Comparison of ENCODE assay signal across 9 cellular contexts in the genomic region with DNA sequence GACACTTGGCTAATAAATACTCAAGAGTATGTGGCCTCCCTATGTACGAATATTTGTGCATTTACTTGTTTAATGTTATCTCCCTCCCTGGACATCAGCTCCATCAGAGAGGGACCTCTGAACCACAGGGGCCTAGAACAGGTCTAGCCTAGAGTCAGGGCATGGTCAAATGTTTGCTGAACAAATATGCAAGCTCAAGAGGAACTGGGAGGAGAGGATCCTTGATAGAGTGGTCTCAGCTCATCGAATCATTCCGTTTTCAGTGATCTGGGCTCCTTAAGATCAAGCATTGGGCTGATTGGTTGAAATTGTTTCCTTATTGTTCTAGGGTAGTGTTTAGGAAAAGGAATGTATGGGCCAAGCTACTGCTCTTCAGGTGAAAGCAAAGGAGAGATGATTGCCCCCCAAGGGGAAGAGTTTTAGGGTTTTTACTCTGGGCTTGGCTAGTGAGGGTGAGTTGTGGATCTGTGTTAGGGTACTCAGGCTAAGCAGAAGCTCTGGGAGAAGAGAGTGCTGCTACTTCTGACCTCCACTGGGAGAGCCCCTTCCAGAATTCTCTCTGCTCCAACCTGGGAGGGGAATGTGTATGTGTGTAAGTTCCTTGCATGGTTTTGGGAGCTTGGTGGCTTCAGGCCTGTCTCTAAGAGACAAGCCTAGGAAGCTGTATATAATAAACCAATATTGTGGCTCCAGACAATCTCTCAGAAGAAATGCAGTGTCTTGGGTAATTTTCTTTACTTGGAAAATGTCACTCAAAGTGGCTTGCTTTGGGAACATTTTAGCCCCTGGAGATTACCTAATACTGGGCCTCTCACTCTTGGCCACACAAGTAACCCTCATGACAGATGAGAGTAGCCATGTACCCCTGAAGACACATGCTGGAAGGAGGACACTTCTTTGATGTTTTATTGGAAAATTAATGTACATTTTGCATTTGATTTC.
A peak's percentile ranks its signal among the peaks of the same experiment; 100 is the strongest.
DNase-seq lines count a peak whose midpoint lies in the region; ATAC-seq and TF ChIP-seq lines count a peak whose summit lies in the region.
"Had no signal": no experiment of that assay in that cellular context is flagged by ENCODE, and none has a peak within 500 bp of the region (broad histone marks: within the 10 kb centered on the region; RNA-seq: fewer than 3 reads in every experiment).

No MANE protein-coding gene starts in this region.

- no peaks in the 10 kb centered on the region for H3K36me3 Mint-ChIP-seq in activated naive CD4-positive, alpha-beta T cell treated with anti-CD3 and anti-CD28 coated beads, Interleukin-2, amount 10 ng/mL, durations not matched to agents 7 days and 5 days
- peaks cover 15% of the 10 kb centered on the region for H3K36me3 Mint-ChIP-seq in nephron progenitor cell (ENCODE audit: low read depth)

- H3K27ac Mint-ChIP-seq in activated naive CD4-positive, alpha-beta T cell treated with anti-CD3 and anti-CD28 coated beads, Interleukin-2, amount 10 ng/mL, durations not matched to agents 7 days and 5 days = no peak overlapping the region
- no peak overlapping the region for H3K27ac Mint-ChIP-seq in nephron progenitor cell

- peaks cover 16% of the 10 kb centered on the region for H3K4me1 Mint-ChIP-seq in activated naive CD4-positive, alpha-beta T cell treated with anti-CD3 and anti-CD28 coated beads, Interleukin-2, amount 10 ng/mL, durations not matched to agents 7 days and 5 days
- H3K4me1 Mint-ChIP-seq in nephron progenitor cell = peaks cover 11% of the 10 kb centered on the region

- H3K9me3 Mint-ChIP-seq in activated naive CD4-positive, alpha-beta T cell treated with anti-CD3 and anti-CD28 coated beads, Interleukin-2, amount 10 ng/mL, durations not matched to agents 7 days and 5 days = peaks cover 9% of the 10 kb centered on the region
- peaks cover 41% of the 10 kb centered on the region for H3K9me3 Mint-ChIP-seq in nephron progenitor cell

- TF ChIP-seq CTCF in nephron progenitor cell (IDR thresholded peaks at IDR 0.05) = no peak

- ATAC-seq in GM18867 (IDR thresholded peaks at IDR 0.05; ENCODE audit: unreplicated experiment) (peak; percentile 9), GM21526 (IDR thresholded peaks at IDR 0.05; ENCODE audit: low FRiP score, unreplicated experiment) (peak; percentile 13), HG03108 (IDR thresholded peaks at IDR 0.05; ENCODE audit: unreplicated experiment) (peak; percentile 26), left colon (no peak)

- DNase-seq in amniotic epithelial cell (ENCODE audit: low read depth) (peak; percentile 2), DMS53 treated with DMSO at 0.1 percent for 48 hours (lab: John Stamatoyannopoulos, UW; ENCODE audit: unreplicated experiment) (no peak), nephron progenitor cell (no peak), left colon (no peak)
- DNase-seq in activated naive CD4-positive, alpha-beta T cell treated with anti-CD3 and anti-CD28 coated beads, Interleukin-2, amount 10 ng/mL, durations not matched to agents 7 days and 5 days = no peak
- DNase-seq: DND-41 had no signal

- H3K27me3 Mint-ChIP-seq in activated naive CD4-positive, alpha-beta T cell treated with anti-CD3 and anti-CD28 coated beads, Interleukin-2, amount 10 ng/mL, durations not matched to agents 7 days and 5 days = no peaks in the 10 kb centered on the region
- peaks cover 13% of the 10 kb centered on the region for H3K27me3 Mint-ChIP-seq in nephron progenitor cell (ENCODE audit: low read depth, poor library complexity)

- no peak overlapping the region for H3K4me3 Mint-ChIP-seq in activated naive CD4-positive, alpha-beta T cell treated with anti-CD3 and anti-CD28 coated beads, Interleukin-2, amount 10 ng/mL, durations not matched to agents 7 days and 5 days
- H3K4me3 Mint-ChIP-seq in nephron progenitor cell = no peak overlapping the region

- intact Hi-C loops in left colon (cut with DNase I, micrococcal nuclease) = no loop called here

- CTCF ChIA-PET in activated naive CD4-positive, alpha-beta T cell treated with anti-CD3 and anti-CD28 coated beads, Interleukin-2, amount 10 ng/mL, durations not matched to agents 7 days and 5 days (lab: Charles Lee) = no interaction called here
